27 cellular contexts compared by ENCODE assay signal in genomic region chr3:107669669-107670068, GRCh38.
"Had no signal": no experiment of that assay in that cellular context is flagged by ENCODE, and none has a peak within 500 bp of the region (broad histone marks: within the 10 kb centered on the region; RNA-seq: fewer than 3 reads in every experiment).

No MANE protein-coding gene starts in this region.

- H3K27me3 Mint-ChIP-seq: activated CD8-positive, alpha-beta memory T cell treated with anti-CD3 and anti-CD28 coated beads, Interleukin-2, amount 10 ng/mL, durations not matched to agents 7 days and 5 days; activated naive CD4-positive, alpha-beta T cell treated with anti-CD3 and anti-CD28 coated beads, Interleukin-2, amount 50 U/mL, for 24 hours; activated T-cell treated with anti-CD3 and anti-CD28 coated beads, Interleukin-2, amount 50 U/mL, for 24 hours; brain had no signal

- H3K36me3 ChIP-seq: SJCRH30 had no signal

- H3K27me3 ChIP-seq: SJCRH30 had no signal

- H3K9me3 Mint-ChIP-seq: activated naive CD4-positive, alpha-beta T cell treated with anti-CD3 and anti-CD28 coated beads, Interleukin-2, amount 50 U/mL, for 24 hours; activated T-cell treated with anti-CD3 and anti-CD28 coated beads, Interleukin-2, amount 50 U/mL, for 24 hours; activated T-helper 1 cell treated with anti-CD3 and anti-CD28 coated beads, Interleukin-12 subunit alpha, Interleukin-12 subunit beta, Interleukin-2, Interleukin-4 antibody, amounts not matched to agents 30 ng/mL and 10 ng/mL and 1 ng/mL, durations not matched to agents 14 hours and 24 hours and 36 hours; brain; WTC11 had no signal

- H3K4me3 Mint-ChIP-seq: activated CD8-positive, alpha-beta memory T cell treated with anti-CD3 and anti-CD28 coated beads, Interleukin-2, amount 10 ng/mL, durations not matched to agents 7 days and 5 days; activated naive CD4-positive, alpha-beta T cell treated with anti-CD3 and anti-CD28 coated beads, Interleukin-2, amount 50 U/mL, for 24 hours; activated T-cell treated with anti-CD3 and anti-CD28 coated beads, Interleukin-2, amount 50 U/mL, for 24 hours; activated T-helper 1 cell treated with anti-CD3 and anti-CD28 coated beads, Interleukin-12 subunit alpha, Interleukin-12 subunit beta, Interleukin-2, Interleukin-4 antibody, amounts not matched to agents 30 ng/mL and 10 ng/mL and 1 ng/mL, durations not matched to agents 14 hours and 24 hours and 36 hours; WTC11 had no signal

- H3K9me3 ChIP-seq: SJCRH30 had no signal

- DNase-seq: activated CD4-positive, alpha-beta T cell treated with anti-CD3 and anti-CD28 coated beads for 48 hours; activated CD4-positive, alpha-beta T cell treated with anti-CD3 and anti-CD28 coated beads, Interleukin-2, amount 50 U/mL, for 48 hours; activated CD4-positive, CD25-positive, alpha-beta regulatory T cell treated with anti-CD3 and anti-CD28 coated beads, Interleukin-2, amount 50 U/mL, for 72 hours; activated CD8-positive, alpha-beta memory T cell treated with anti-CD3 and anti-CD28 coated beads, Interleukin-2, amount 10 ng/mL, durations not matched to agents 7 days and 5 days; activated effector memory CD4-positive, alpha-beta T cell treated with Interleukin-2 at 50 U/mL for 16 hours; activated naive CD4-positive, alpha-beta T cell; activated T-cell treated with anti-CD3 and anti-CD28 coated beads, Interleukin-2, amount 50 U/mL, for 24 hours; amniotic stem cell; KG1; MV-4-11; NCI-H1092 treated with DMSO at 0.1 percent for 48 hours; NCI-H1417 treated with DMSO at 0.1 percent for 48 hours; NCI-H1694; NCI-H2029; NCI-H345; NCI-H510A; NCI-H526 treated with DMSO at 0.1 percent for 48 hours; NCI-H82; Right ventricle myocardium superior; RPMI8226; SJCRH30; SW 1271 had no signal

- FAIRE-seq: astrocyte had no signal

- H3K4me1 ChIP-seq: SJCRH30 had no signal

- H3K4me3 ChIP-seq: SJCRH30 had no signal

- H3K27ac Mint-ChIP-seq: activated CD8-positive, alpha-beta memory T cell treated with anti-CD3 and anti-CD28 coated beads, Interleukin-2, amount 10 ng/mL, durations not matched to agents 7 days and 5 days; activated naive CD4-positive, alpha-beta T cell treated with anti-CD3 and anti-CD28 coated beads, Interleukin-2, amount 50 U/mL, for 24 hours; activated T-cell treated with anti-CD3 and anti-CD28 coated beads, Interleukin-2, amount 50 U/mL, for 24 hours; activated T-helper 1 cell treated with anti-CD3 and anti-CD28 coated beads, Interleukin-12 subunit alpha, Interleukin-12 subunit beta, Interleukin-2, Interleukin-4 antibody, amounts not matched to agents 30 ng/mL and 10 ng/mL and 1 ng/mL, durations not matched to agents 14 hours and 24 hours and 36 hours; WTC11 had no signal

- H3K36me3 Mint-ChIP-seq: activated CD8-positive, alpha-beta memory T cell treated with anti-CD3 and anti-CD28 coated beads, Interleukin-2, amount 10 ng/mL, durations not matched to agents 7 days and 5 days; activated naive CD4-positive, alpha-beta T cell treated with anti-CD3 and anti-CD28 coated beads, Interleukin-2, amount 50 U/mL, for 24 hours; brain; WTC11 had no signal

- H3K27ac ChIP-seq: SJCRH30 had no signal
